8 cellular contexts compared by ENCODE assay signal in the genomic region with DNA sequence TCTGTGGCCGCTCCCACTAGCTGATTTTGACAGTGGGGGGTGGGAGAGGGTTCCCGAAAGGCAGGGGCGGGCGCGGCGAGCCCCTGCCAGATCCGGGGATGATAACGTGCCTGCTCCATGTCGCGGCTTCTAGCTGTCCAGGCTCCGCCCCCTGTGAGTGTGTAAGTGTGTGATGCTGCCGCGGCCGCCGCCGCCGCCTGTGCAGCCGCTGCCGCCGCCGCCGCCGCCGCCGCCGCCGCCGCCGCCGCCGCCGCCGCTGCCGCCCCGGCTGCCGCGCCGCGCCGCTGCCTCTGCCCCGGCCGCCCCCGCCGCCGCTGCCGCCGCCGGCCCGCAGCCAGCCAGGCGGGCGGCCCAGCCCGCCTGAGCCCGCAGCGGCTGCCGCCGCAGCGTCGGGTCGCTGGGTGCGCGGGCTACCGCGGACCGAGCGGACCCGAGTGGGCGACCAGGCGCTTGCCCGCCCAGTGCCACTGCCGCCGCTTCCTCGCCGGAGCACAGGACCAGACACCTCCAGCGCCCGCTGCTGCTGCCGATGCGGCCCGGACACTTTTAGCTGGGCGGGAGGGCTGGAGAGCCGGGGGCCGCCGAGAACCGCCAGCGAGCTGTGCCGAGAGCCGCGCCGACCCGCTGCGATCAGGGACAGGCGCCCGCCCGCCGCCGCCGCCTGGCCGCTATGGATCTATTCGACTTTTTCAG. TPM values are rescaled to one million over a fixed set of nuclear protein-coding genes. Genes with fewer than 3 reads are reported as not detected.
DNase-seq lines count a peak whose midpoint lies in the region; ATAC-seq and TF ChIP-seq lines count a peak whose summit lies in the region.

TSS of gene AFF2 (plus strand) at position 190 of the 693 bp plus-strand sequence. CDS start at position 671, 481 bp downstream.

- no peak for TF ChIP-seq CTCF in smooth muscle cell (IDR thresholded peaks at IDR 0.05; ENCODE audit: borderline replicate concordance, insufficient read depth, poor library complexity, severe bottlenecking)

- peak within 1 kb of the TSS; percentile 77 for H2AFZ ChIP-seq in smooth muscle cell (ENCODE audit: low read depth)

- 42% methylated on average over 43 of the region's 98 CpGs for WGBS in smooth muscle cell (ENCODE audit: low lambda C conversion rate)

- H3K4me3 ChIP-seq in SJCRH30 (peak within 1 kb of the TSS; percentile 33), adipocyte (ENCODE audit: low read length) (peak within 1 kb of the TSS; percentile 75), iPS-11a (ENCODE audit: low read depth, low read length) (peak within 1 kb of the TSS; percentile 42), smooth muscle cell (peak within 1 kb of the TSS; percentile 58)

- no peaks in the 10 kb centered on the region for H4K20me1 ChIP-seq in smooth muscle cell (ENCODE audit: low read depth)

- H3K4me1 ChIP-seq in SJCRH30 (no peaks in the 10 kb centered on the region), adipocyte (ENCODE audit: control insufficient read depth, insufficient read depth, low read length) (no peaks in the 10 kb centered on the region), smooth muscle cell (ENCODE audit: low read depth) (no peaks in the 10 kb centered on the region)

- H3K27ac ChIP-seq in SJCRH30: no peak within 1 kb of the TSS
- H3K27ac ChIP-seq in smooth muscle cell (ENCODE audit: low read depth): no peak within 1 kb of the TSS

- H3K9me3 ChIP-seq in SJCRH30 (replicated peaks) (no peaks in the 10 kb centered on the region), adipocyte (ENCODE audit: control insufficient read depth, low read length) (no peaks in the 10 kb centered on the region), smooth muscle cell (replicated peaks; ENCODE audit: low read depth) (no peaks in the 10 kb centered on the region)

- ATAC-seq in HG02885 (IDR thresholded peaks at IDR 0.05; ENCODE audit: poor library complexity, unreplicated experiment) (peak; percentile 50), GM21825 (IDR thresholded peaks at IDR 0.05; ENCODE audit: unreplicated experiment) (no peak)

- H3K4me2 ChIP-seq in smooth muscle cell: peak within 1 kb of the TSS; percentile 79

- no peaks in the 10 kb centered on the region for H3K79me2 ChIP-seq in smooth muscle cell (ENCODE audit: low read depth)

- H3K9ac ChIP-seq in adipocyte (ENCODE audit: low read length) (peak within 1 kb of the TSS; percentile 54), smooth muscle cell (ENCODE audit: low read depth) (no peak within 1 kb of the TSS)

- no peaks in the 10 kb centered on the region for H3F3A ChIP-seq in smooth muscle cell (ENCODE audit: low read depth)

- H3K27me3 ChIP-seq in SJCRH30: no peaks in the 10 kb centered on the region
- H3K27me3 ChIP-seq in adipocyte (replicated peaks; ENCODE audit: control insufficient read depth, insufficient read depth, low read length): peaks cover 15% of the 10 kb centered on the region
- peaks cover 24% of the 10 kb centered on the region for H3K27me3 ChIP-seq in smooth muscle cell (ENCODE audit: low read depth)

- in situ Hi-C loops in G401 (cut with HindIII; ENCODE audit: low sequenced_read_pairs): no loop called here

- DNase-seq in G401 (ENCODE audit: low spot score) (peak; percentile 52), SJCRH30 (peak in 1 of 2 experiments; percentile 14), adipocyte (ENCODE audit: low read depth) (peak; percentile 35), smooth muscle cell (lab: John Stamatoyannopoulos, UW; ENCODE audit: unreplicated experiment) (no peak), COLO829 (ENCODE audit: low spot score) (no peak)

- no peaks in the 10 kb centered on the region for H3K36me3 ChIP-seq in SJCRH30
- no peaks in the 10 kb centered on the region for H3K36me3 ChIP-seq in adipocyte (ENCODE audit: control insufficient read depth, insufficient read depth, low read length, severe bottlenecking)
- no peaks in the 10 kb centered on the region for H3K36me3 ChIP-seq in smooth muscle cell (ENCODE audit: low read depth)

RNA-seq across cellular contexts. Expression of gene AFF2, which starts in this region (rescaled TPM):
- 0.58 TPM in 1 of 2 replicates, not detected in the other for total RNA-seq in G401 (2014; rRNA removed; shearing (Covaris generic))
- 0.06 and 0.10 TPM in 2 replicates for total RNA-seq in SJCRH30 (2014; rRNA removed; shearing (Covaris generic))
- 3.6 and 3.7 TPM in 2 replicates for total RNA-seq in smooth muscle cell
- polyA plus RNA-seq in smooth muscle cell: 0.57 and 2.1 TPM in 2 replicates

Comparison
In these comparisons a context has a peak if more than half of its experiments do, and no peak if none do; other contexts are left out.
1. Peak in DNase-seq in G401; RNA of the gene not detected or under 1 TPM.